Comparison of ENCODE assay signal across 15 cellular contexts in the genomic region with DNA sequence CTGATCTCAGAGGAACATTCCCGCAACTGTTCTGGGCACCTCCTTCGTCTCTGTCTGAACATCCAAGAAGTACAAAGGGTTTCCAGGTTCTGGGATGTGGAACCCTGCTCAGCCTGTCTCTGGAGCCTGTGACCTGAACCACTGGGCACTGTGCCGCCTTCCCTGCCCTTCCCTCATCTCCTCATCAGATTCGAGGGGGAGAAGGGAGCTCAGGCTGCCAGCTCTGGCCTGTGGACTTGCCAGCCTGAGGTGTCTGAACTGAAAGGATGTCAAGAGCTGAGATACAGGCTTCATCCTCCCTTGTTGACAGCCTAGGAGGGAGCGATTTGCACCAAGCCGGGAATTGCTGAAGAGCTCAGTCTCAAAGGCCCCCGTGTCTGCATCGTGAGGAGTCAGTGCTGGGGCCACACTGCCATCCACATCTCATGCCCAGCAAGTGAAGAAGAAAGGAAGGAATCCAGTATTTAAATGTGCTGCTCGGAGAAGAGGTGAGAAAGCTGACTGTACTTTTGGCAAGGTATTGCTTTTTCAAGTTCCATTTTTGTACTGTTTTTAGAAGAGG. TPM values are rescaled to one million over a fixed set of nuclear protein-coding genes. Genes with fewer than 3 reads are reported as not detected.
DNase-seq lines count a peak whose midpoint lies in the region; ATAC-seq lines count a peak whose summit lies in the region.
"Had no signal": no experiment of that assay in that cellular context is flagged by ENCODE, and none has a peak within 500 bp of the region (broad histone marks: within the 10 kb centered on the region; RNA-seq: fewer than 3 reads in every experiment).

No MANE protein-coding gene starts in this region.

- intact Hi-C loops in Right ventricle myocardium superior (cut with DNase I) (no loop called here), left ventricle myocardium superior (cut with micrococcal nuclease) (no loop called here)
- intact Hi-C loops in activated T-helper 2 cell treated with anti-CD3 and anti-CD28 coated beads, Interferon-gamma antibody, Interleukin-2, Interleukin-4, amounts not matched to agents 10 μg/mL and 5 μg/mL and 100 μg/mL, durations not matched to agents 14 hours and 24 hours and 36 hours (cut with micrococcal nuclease): no loop called here

- no peak overlapping the region for H3K4me3 Mint-ChIP-seq in activated T-helper 2 cell treated with anti-CD3 and anti-CD28 coated beads, Interferon-gamma antibody, Interleukin-2, Interleukin-4, amounts not matched to agents 10 μg/mL and 5 μg/mL and 100 μg/mL, durations not matched to agents 14 hours and 24 hours and 36 hours (ENCODE audit: low read depth)
- H3K4me3 Mint-ChIP-seq: CD4-positive, CD25-positive, alpha-beta regulatory T cell had no signal

- H3K36me3 Mint-ChIP-seq in activated T-helper 2 cell treated with anti-CD3 and anti-CD28 coated beads, Interferon-gamma antibody, Interleukin-2, Interleukin-4, amounts not matched to agents 10 μg/mL and 5 μg/mL and 100 μg/mL, durations not matched to agents 14 hours and 24 hours and 36 hours (ENCODE audit: low read depth): no peaks in the 10 kb centered on the region
- H3K36me3 Mint-ChIP-seq: CD4-positive, CD25-positive, alpha-beta regulatory T cell had no signal

- no peak overlapping the region for H3K27ac Mint-ChIP-seq in activated T-helper 2 cell treated with anti-CD3 and anti-CD28 coated beads, Interferon-gamma antibody, Interleukin-2, Interleukin-4, amounts not matched to agents 10 μg/mL and 5 μg/mL and 100 μg/mL, durations not matched to agents 14 hours and 24 hours and 36 hours
- H3K27ac Mint-ChIP-seq: CD4-positive, CD25-positive, alpha-beta regulatory T cell had no signal

- H3K27ac ChIP-seq in cingulate gyrus (ENCODE audit: low read depth, low read length) (peak overlapping the region; percentile 2), temporal lobe (ENCODE audit: low read depth, low read length) (peak overlapping the region; percentile 42)
- H3K27ac ChIP-seq: BLaER1 had no signal

- H3K9me3 Mint-ChIP-seq in activated T-helper 2 cell treated with anti-CD3 and anti-CD28 coated beads, Interferon-gamma antibody, Interleukin-2, Interleukin-4, amounts not matched to agents 10 μg/mL and 5 μg/mL and 100 μg/mL, durations not matched to agents 14 hours and 24 hours and 36 hours: no peaks in the 10 kb centered on the region
- H3K9me3 Mint-ChIP-seq: CD4-positive, CD25-positive, alpha-beta regulatory T cell had no signal

- peak; percentile 61 for ATAC-seq in Right ventricle myocardium superior (ENCODE audit: poor library complexity)
- no peak for ATAC-seq in left ventricle myocardium superior
- no peak for ATAC-seq in GM21723 (IDR thresholded peaks at IDR 0.05; ENCODE audit: unreplicated experiment)
- no peak for ATAC-seq in HG02798 (IDR thresholded peaks at IDR 0.05; ENCODE audit: poor library complexity, unreplicated experiment)
- ATAC-seq: HCT116 had no signal

- H3K4me1 Mint-ChIP-seq in activated T-helper 2 cell treated with anti-CD3 and anti-CD28 coated beads, Interferon-gamma antibody, Interleukin-2, Interleukin-4, amounts not matched to agents 10 μg/mL and 5 μg/mL and 100 μg/mL, durations not matched to agents 14 hours and 24 hours and 36 hours (ENCODE audit: low read depth): no peaks in the 10 kb centered on the region

- H3K27me3 Mint-ChIP-seq in activated T-helper 2 cell treated with anti-CD3 and anti-CD28 coated beads, Interferon-gamma antibody, Interleukin-2, Interleukin-4, amounts not matched to agents 10 μg/mL and 5 μg/mL and 100 μg/mL, durations not matched to agents 14 hours and 24 hours and 36 hours (ENCODE audit: low read depth): peaks cover 25% of the 10 kb centered on the region

- DNase-seq in Right ventricle myocardium superior (no peak), left ventricle myocardium superior (no peak), occipital lobe (lab: John Stamatoyannopoulos, UW) (peak; percentile 38)
- DNase-seq in activated T-helper 2 cell treated with anti-CD3 and anti-CD28 coated beads, Interferon-gamma antibody, Interleukin-2, Interleukin-4, amounts not matched to agents 10 μg/mL and 5 μg/mL and 100 μg/mL, durations not matched to agents 14 hours and 24 hours and 36 hours (ENCODE audit: low spot score): no peak
- DNase-seq: 8988T; AML-193; CD4-positive, CD25-positive, alpha-beta regulatory T cell; DMS53 had no signal

RNA-seq across cellular contexts. Expression of gene NEU2, which starts 12.6 kb away (rescaled TPM):
- total RNA-seq in Right ventricle myocardium superior: not detected
- total RNA-seq in left ventricle myocardium superior: not detected
- not detected for total RNA-seq in occipital lobe
- not detected for total RNA-seq in temporal lobe
- not detected in 2 replicates for total RNA-seq in activated T-helper 2 cell treated with anti-CD3 and anti-CD28 coated beads, Interferon-gamma antibody, Interleukin-2, Interleukin-4, amounts not matched to agents 10 μg/mL and 5 μg/mL and 100 μg/mL, durations not matched to agents 14 hours and 24 hours and 36 hours
- total RNA-seq: CD4-positive, CD25-positive, alpha-beta regulatory T cell; Daoy had no signal

RNA-seq across cellular contexts. Expression of gene INPP5D, which starts 15.1 kb away (rescaled TPM):
- total RNA-seq in Right ventricle myocardium superior (4.6 TPM), left ventricle myocardium superior (5.8 TPM), occipital lobe (2.5 TPM), temporal lobe (2.7 TPM)
- total RNA-seq in activated T-helper 2 cell treated with anti-CD3 and anti-CD28 coated beads, Interferon-gamma antibody, Interleukin-2, Interleukin-4, amounts not matched to agents 10 μg/mL and 5 μg/mL and 100 μg/mL, durations not matched to agents 14 hours and 24 hours and 36 hours: 58.5 and 62.3 TPM in 2 replicates
- total RNA-seq: Daoy had no signal

RNA-seq across cellular contexts. Expression of gene NGEF, which starts 32.0 kb away (rescaled TPM):
- total RNA-seq in Right ventricle myocardium superior (not detected), left ventricle myocardium superior (not detected), occipital lobe (22.8 TPM), temporal lobe (33.4 TPM)
- total RNA-seq in activated T-helper 2 cell treated with anti-CD3 and anti-CD28 coated beads, Interferon-gamma antibody, Interleukin-2, Interleukin-4, amounts not matched to agents 10 μg/mL and 5 μg/mL and 100 μg/mL, durations not matched to agents 14 hours and 24 hours and 36 hours: 1.7 and 2.5 TPM in 2 replicates
- total RNA-seq: CD4-positive, CD25-positive, alpha-beta regulatory T cell had no signal
